1 cellular context compared by ENCODE assay signal in genomic region chr1:21324368-21325137, GRCh38.
A peak's percentile ranks its signal among the peaks of the same experiment; 100 is the strongest.
TF ChIP-seq lines count a peak whose summit lies in the region.

No MANE protein-coding gene starts in this region.

TF ChIP-seq in HEK293, 187 proteins besides CTCF, POLR2A, EP300 and RAD21 (continued from another document):
- TF ChIP-seq ZNF157 (tag by site-specific recombination; IDR thresholded peaks at IDR 0.05): no peak
- no peak for TF ChIP-seq ZNF514 (tag by site-specific recombination; IDR thresholded peaks at IDR 0.05)
- TF ChIP-seq ZNF623 (tag by site-specific recombination; IDR thresholded peaks at IDR 0.05): 0 out of 2 replicates have a peak, but pooled peaks have one; percentile 15
- no peak for TF ChIP-seq ZNF214 (tag by site-specific recombination; IDR thresholded peaks at IDR 0.05; ENCODE audit: borderline replicate concordance)
- TF ChIP-seq ZNF133 (tag by site-specific recombination; IDR thresholded peaks at IDR 0.05): no peak
- no peak for TF ChIP-seq HOXA7 (CRISPR knock-in tag; IDR thresholded peaks at IDR 0.05; ENCODE audit: borderline replicate concordance)
- TF ChIP-seq ZNF571 (tag by site-specific recombination; IDR thresholded peaks at IDR 0.05): no peak
- TF ChIP-seq PRDM4 (tag by site-specific recombination; IDR thresholded peaks at IDR 0.05): no peak
- TF ChIP-seq ZNF610 (tag by site-specific recombination; IDR thresholded peaks at IDR 0.05; ENCODE audit: borderline replicate concordance): no peak
- TF ChIP-seq ZSCAN5A (tag by site-specific recombination; IDR thresholded peaks at IDR 0.05): no peak
- no peak for TF ChIP-seq ZNF155 (tag by site-specific recombination; IDR thresholded peaks at IDR 0.05)
